In genomic region chr9:125399165-125399564, GRCh38 we compare ENCODE assay signal across 1 cellular context.
TF ChIP-seq lines count a peak whose summit lies in the region.

No MANE protein-coding gene starts in this region.

TF ChIP-seq in HCT116, 20 proteins besides CTCF, POLR2A, EP300 and RAD21 (continued from another document):
- TF ChIP-seq TCF7L2 (IDR thresholded peaks at IDR 0.05; ENCODE audit: borderline replicate concordance, extremely low read depth, insufficient read depth, insufficient read length) (no peak), ELF1 (IDR thresholded peaks at IDR 0.05; ENCODE audit: borderline replicate concordance, low read depth) (no peak), ZBTB33 (IDR thresholded peaks at IDR 0.05; ENCODE audit: extremely low read depth, insufficient replicate concordance, low read length) (no peak), JUND (IDR thresholded peaks at IDR 0.05) (no peak), CBX3 (IDR thresholded peaks at IDR 0.05; ENCODE audit: low read depth) (no peak), CEBPB (IDR thresholded peaks at IDR 0.05; ENCODE audit: low read depth) (no peak), REST (IDR thresholded peaks at IDR 0.05; ENCODE audit: low read depth) (no peak)
TF ChIP-seq in HCT116: peak in this region for 0.
